23 cellular contexts compared by ENCODE assay signal in the genomic region with DNA sequence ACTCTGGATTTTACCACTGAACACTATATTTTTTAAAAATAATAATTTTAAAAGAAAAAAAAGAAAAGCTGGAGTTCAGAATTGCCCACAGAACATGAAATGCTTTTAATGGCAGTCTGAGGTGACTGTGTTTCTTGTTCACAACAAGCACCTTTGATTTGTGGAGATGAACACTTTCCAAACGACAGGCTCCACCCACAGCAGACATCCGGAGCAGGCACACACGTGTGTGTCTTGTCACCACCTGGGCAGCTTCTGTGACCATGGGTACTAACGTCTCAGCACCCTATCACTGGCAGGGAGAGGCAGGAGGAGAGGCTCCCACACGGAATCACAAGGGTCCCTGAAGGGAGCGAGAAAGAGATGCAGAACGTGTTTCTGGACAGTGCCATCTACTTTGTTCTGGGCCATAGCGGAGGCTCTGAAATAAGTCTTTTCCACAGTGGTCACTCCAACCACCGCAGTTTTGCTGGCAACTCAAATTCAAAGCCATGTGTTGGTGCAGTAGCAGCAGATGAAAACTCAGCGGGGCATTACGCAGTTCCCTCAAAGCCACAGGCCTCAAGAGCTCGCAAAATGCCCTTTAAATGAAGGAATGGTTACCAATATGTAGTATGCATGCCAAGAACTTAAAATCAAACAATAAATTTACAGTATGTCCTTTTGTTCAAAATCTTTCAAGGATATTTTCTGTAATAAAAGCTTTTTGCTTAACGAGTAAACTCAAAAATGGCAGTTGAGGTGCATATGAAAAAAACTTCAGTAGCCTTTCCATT.
DNase-seq lines count a peak whose midpoint lies in the region; ATAC-seq and TF ChIP-seq lines count a peak whose summit lies in the region.
"Had no signal": no experiment of that assay in that cellular context is flagged by ENCODE, and none has a peak within 500 bp of the region (broad histone marks: within the 10 kb centered on the region; RNA-seq: fewer than 3 reads in every experiment).

No MANE protein-coding gene starts in this region.

- H3K9me3 ChIP-seq in H9 (ENCODE audit: control insufficient read depth, low read depth, low read length) (no peaks in the 10 kb centered on the region), Loucy (ENCODE audit: insufficient read depth, low read depth, low read length) (no peaks in the 10 kb centered on the region), osteoblast (ENCODE audit: low read depth, low read length) (no peaks in the 10 kb centered on the region), smooth muscle cell (replicated peaks; ENCODE audit: low read depth) (no peaks in the 10 kb centered on the region)
- H3K9me3 ChIP-seq: Caco-2, HAP-1, SJCRH30 had no signal

- no peak overlapping the region for H3T11ph ChIP-seq in H9 (ENCODE audit: low read length)

- no peak overlapping the region for H3K56ac ChIP-seq in H9 (ENCODE audit: insufficient read length, low read depth, low read length)

- no peak overlapping the region for H2BK20ac ChIP-seq in H9 (ENCODE audit: low read depth, low read length, poor library complexity, severe bottlenecking)

- ATAC-seq in HG02870 (IDR thresholded peaks at IDR 0.05; ENCODE audit: unreplicated experiment) = no peak
- ATAC-seq: CD8-positive, alpha-beta T cell; K562; Right ventricle myocardium inferior; SK-N-SH treated with all-trans-retinoic acid at 6 μM for 48 hours had no signal

- no peak overlapping the region for H2BK5ac ChIP-seq in H9 (ENCODE audit: insufficient read length, low read length)

- no peak overlapping the region for H4K5ac ChIP-seq in H9 (ENCODE audit: insufficient read length, low read depth, low read length)

- H3K4me1 ChIP-seq in H9 (ENCODE audit: insufficient read depth, low read length) = no peaks in the 10 kb centered on the region
- H3K4me1 ChIP-seq in Loucy (ENCODE audit: insufficient read depth, low read length, poor library complexity, severe bottlenecking) = peaks cover 69% of the 10 kb centered on the region
- no peaks in the 10 kb centered on the region for H3K4me1 ChIP-seq in osteoblast (ENCODE audit: insufficient read depth, low read length)
- no peaks in the 10 kb centered on the region for H3K4me1 ChIP-seq in smooth muscle cell (ENCODE audit: low read depth)
- H3K4me1 ChIP-seq: Caco-2 had no signal

- H2BK12ac ChIP-seq in H9 (ENCODE audit: insufficient read length, low read depth, low read length) = no peak overlapping the region

- H3K79me1 ChIP-seq in H9 (ENCODE audit: insufficient read depth, low read depth, low read length, poor library complexity, severe bottlenecking) = no peaks in the 10 kb centered on the region

- H3K79me2 ChIP-seq in H9 (ENCODE audit: insufficient read depth, low read length) = no peaks in the 10 kb centered on the region
- H3K79me2 ChIP-seq in Loucy (ENCODE audit: insufficient read depth, low read length) = no peaks in the 10 kb centered on the region
- H3K79me2 ChIP-seq in osteoblast (ENCODE audit: insufficient read depth, low read length) = no peaks in the 10 kb centered on the region
- no peaks in the 10 kb centered on the region for H3K79me2 ChIP-seq in smooth muscle cell (ENCODE audit: low read depth)

- H3K9me2 ChIP-seq in Loucy (replicated peaks; ENCODE audit: low read depth, low read length) = no peaks in the 10 kb centered on the region

- no peak overlapping the region for H4K91ac ChIP-seq in H9 (ENCODE audit: insufficient read length, low read depth, low read length)

- H3K27ac Mint-ChIP-seq in H9 = peak overlapping the region in 1 of 3 experiments; percentile 46; a peak in 1 of 7 replicates
- H3K27ac Mint-ChIP-seq: CD8-positive, alpha-beta T cell had no signal

- H3K18ac ChIP-seq in H9 (ENCODE audit: insufficient read length, low read depth, low read length) = no peak overlapping the region

- H3K4me1 Mint-ChIP-seq in H9 = peaks cover 10 to 12% of the 10 kb centered on the region in 2 experiments

- no peak overlapping the region for H3K4me3 Mint-ChIP-seq in H9
- H3K4me3 Mint-ChIP-seq: CD8-positive, alpha-beta T cell had no signal

- H3K36me3 ChIP-seq in Loucy (ENCODE audit: insufficient read depth, low read length) (no peaks in the 10 kb centered on the region), osteoblast (ENCODE audit: insufficient read depth, low read length) (no peaks in the 10 kb centered on the region), smooth muscle cell (ENCODE audit: low read depth) (no peaks in the 10 kb centered on the region)
- H3K36me3 ChIP-seq: HAP-1, SJCRH30 had no signal

- no peak overlapping the region for H3K4ac ChIP-seq in H9 (ENCODE audit: low read depth, low read length)

- no peak overlapping the region for H4K8ac ChIP-seq in H9 (replicated peaks; ENCODE audit: insufficient read length, low read depth, low read length)

- H3K9me3 Mint-ChIP-seq in H9 = peaks cover 0 to 2% of the 10 kb centered on the region in 2 experiments; a peak in 1 of 5 replicates
- H3K9me3 Mint-ChIP-seq: CD8-positive, alpha-beta T cell had no signal

- H4K20me1 ChIP-seq in H9 (ENCODE audit: control insufficient read depth, insufficient read depth, insufficient read length) (no peaks in the 10 kb centered on the region), Loucy (ENCODE audit: insufficient read depth, low read length, poor library complexity, severe bottlenecking) (no peaks in the 10 kb centered on the region), osteoblast (ENCODE audit: insufficient read depth, low read length) (no peaks in the 10 kb centered on the region), smooth muscle cell (ENCODE audit: low read depth) (no peaks in the 10 kb centered on the region)

- H3K4me3 ChIP-seq in Loucy (ENCODE audit: low read length, poor library complexity, severe bottlenecking) (peak overlapping the region; percentile 15), osteoblast (ENCODE audit: insufficient read depth, low read length) (no peak overlapping the region), smooth muscle cell (no peak overlapping the region)
- H3K4me3 ChIP-seq: HAP-1, K562, PC-9, SJCRH30 had no signal

- H3K27me3 ChIP-seq in H9 (ENCODE audit: insufficient read depth, low read length) = no peaks in the 10 kb centered on the region
- H3K27me3 ChIP-seq in Loucy (ENCODE audit: insufficient read depth, low read length, poor library complexity, severe bottlenecking) = no peaks in the 10 kb centered on the region
- no peaks in the 10 kb centered on the region for H3K27me3 ChIP-seq in osteoblast (ENCODE audit: insufficient read depth, low read length)
- H3K27me3 ChIP-seq in smooth muscle cell (ENCODE audit: low read depth) = peaks cover 51% of the 10 kb centered on the region
- H3K27me3 ChIP-seq: SJCRH30 had no signal

- H3K27me3 Mint-ChIP-seq in H9 (ENCODE audit: low read depth) = no peaks in the 10 kb centered on the region

- H3F3A ChIP-seq in Loucy (ENCODE audit: low read depth) = no peaks in the 10 kb centered on the region
- H3F3A ChIP-seq in smooth muscle cell (ENCODE audit: low read depth) = no peaks in the 10 kb centered on the region

- no peak overlapping the region for H2BK120ac ChIP-seq in H9 (ENCODE audit: low read depth, low read length, poor library complexity, severe bottlenecking)

- no peak overlapping the region for H3K9ac ChIP-seq in H9 (ENCODE audit: extremely low read depth, insufficient read length, low read length)
- no peak overlapping the region for H3K9ac ChIP-seq in Loucy (ENCODE audit: low read depth, low read length, poor library complexity, severe bottlenecking)
- no peak overlapping the region for H3K9ac ChIP-seq in smooth muscle cell (ENCODE audit: low read depth)

- H2AK5ac ChIP-seq in H9 (ENCODE audit: insufficient read length, low read length) = no peak overlapping the region

- H3K23ac ChIP-seq in H9 (ENCODE audit: insufficient read length, low read depth, low read length) = no peak overlapping the region

- H2BK15ac ChIP-seq in H9 (ENCODE audit: low read depth, low read length) = no peak overlapping the region

- H3K4me2 ChIP-seq in H9 (ENCODE audit: insufficient read depth, insufficient read length, low read length) (no peak overlapping the region), Loucy (ENCODE audit: low read depth, low read length, poor library complexity, severe bottlenecking) (peak overlapping the region; percentile 50), osteoblast (ENCODE audit: insufficient read depth, low read length) (no peak overlapping the region), smooth muscle cell (no peak overlapping the region)
- H3K4me2 ChIP-seq: PC-9 had no signal

- no CpG with 5 or more reads among the region's 13 CpGs for WGBS in H9 (ENCODE audit: extremely low coverage, insufficient read length, low lambda C conversion rate)
- 89% methylated on average over 13 of the region's 13 CpGs for WGBS in smooth muscle cell (ENCODE audit: low lambda C conversion rate)

- H3K27ac ChIP-seq in H9 (ENCODE audit: insufficient read length, low read depth, low read length) (no peak overlapping the region), osteoblast (ENCODE audit: low read depth, low read length) (no peak overlapping the region), smooth muscle cell (ENCODE audit: low read depth) (no peak overlapping the region)
- H3K27ac ChIP-seq: PC-9, SJCRH30 had no signal

- no peaks in the 10 kb centered on the region for H3K23me2 ChIP-seq in H9 (ENCODE audit: insufficient read length, low read depth, low read length, poor library complexity, severe bottlenecking)

- DNase-seq in H9 = no peak
- DNase-seq in cerebellar cortex (ENCODE audit: low spot score) = peak; percentile 93
- no peak for DNase-seq in osteoblast (ENCODE audit: insufficient read length, low spot score, missing footprints)
- DNase-seq in retina = no peak
- DNase-seq in smooth muscle cell (lab: John Stamatoyannopoulos, UW; ENCODE audit: unreplicated experiment) = no peak
- DNase-seq: Caco-2; CD8-positive, alpha-beta T cell; MM.1S; NCI-H1092; NCI-H1436; NCI-H187; NCI-H2107; NCI-H524 treated with DMSO at 0.1 percent for 48 hours; NCI-H774; PC-9; SJCRH30; T-helper 2 cell had no signal

- no peaks in the 10 kb centered on the region; a peak in 1 of 7 replicates for H3K36me3 Mint-ChIP-seq in H9 (ENCODE audit: insufficient read depth in 1 of 3, low read depth in 3 of 3)

- H2AFZ ChIP-seq in H9 (ENCODE audit: low read length) (no peak overlapping the region), Loucy (ENCODE audit: low read length) (0 out of 2 replicates have a peak overlapping the region, but pooled peaks have one; percentile 50), osteoblast (ENCODE audit: low read length) (peak overlapping the region; percentile 30), smooth muscle cell (ENCODE audit: low read depth) (no peak overlapping the region)
- H2AFZ ChIP-seq: PC-9 had no signal

- no peak for TF ChIP-seq CTCF in H9 (conservative IDR thresholded peaks at IDR 0.05)
- no peak for TF ChIP-seq CTCF in Loucy (conservative IDR thresholded peaks at IDR 0.05; ENCODE audit: low read length)
- TF ChIP-seq CTCF in osteoblast (IDR thresholded peaks at IDR 0.05; ENCODE audit: extremely low read depth, low read depth, low read length) = no peak
- no peak for TF ChIP-seq CTCF in smooth muscle cell (IDR thresholded peaks at IDR 0.05; ENCODE audit: borderline replicate concordance, insufficient read depth, poor library complexity, severe bottlenecking)

- H3K14ac ChIP-seq in H9 (ENCODE audit: insufficient read depth, low read length) = peak overlapping the region; percentile 55

Comparison
In these comparisons a context has a peak if more than half of its experiments do, and no peak if none do; other contexts are left out.
1. H2AFZ ChIP-seq: peak in Loucy (single experiment) and osteoblast (single experiment); none in H9 (single experiment) and smooth muscle cell (single experiment).